In the genomic region with DNA sequence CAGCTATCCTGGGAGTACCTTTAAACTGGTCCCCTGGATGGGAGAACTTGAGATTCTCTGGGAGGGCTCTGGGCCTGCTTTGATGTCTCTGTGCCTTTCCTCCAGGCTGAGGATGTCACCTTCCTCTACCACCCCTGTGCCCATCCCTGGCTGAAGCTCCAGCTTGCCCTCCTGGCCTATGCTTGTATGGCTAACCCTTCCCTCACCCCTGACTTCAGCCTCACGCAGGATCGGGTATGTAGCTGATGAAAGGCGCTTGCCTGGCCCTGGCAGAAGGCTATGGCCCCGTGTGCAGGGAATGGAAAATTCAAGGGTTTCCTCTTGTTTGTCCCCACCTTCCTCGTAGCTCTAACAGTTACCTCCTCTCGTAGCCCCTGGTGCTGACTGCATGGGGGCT, we compare ENCODE assay signal across 26 cellular contexts. TPM values are rescaled to one million over a fixed set of nuclear protein-coding genes. Genes with fewer than 3 reads are reported as not detected.
DNase-seq lines count a peak whose midpoint lies in the region; ATAC-seq and TF ChIP-seq lines count a peak whose summit lies in the region.
"Had no signal": no experiment of that assay in that cellular context is flagged by ENCODE, and none has a peak within 500 bp of the region (broad histone marks: within the 10 kb centered on the region; RNA-seq: fewer than 3 reads in every experiment).

No MANE protein-coding gene starts in this region.

- no peak overlapping the region for H2AFZ ChIP-seq in mammary epithelial cell (ENCODE audit: low read depth, low read length)

- H3K27ac Mint-ChIP-seq in neural crest cell (ENCODE audit: unreplicated experiment) = no peak overlapping the region
- H3K27ac Mint-ChIP-seq: nephron progenitor cell; stimulated activated naive CD8-positive, alpha-beta T cell treated with anti-CD3 and anti-CD28 coated beads, Interleukin-15, amount 100 ng/mL, for 72 hours had no signal

- peak overlapping the region; percentile 14 to 39 for H3K27ac ChIP-seq in breast epithelium
- no peak overlapping the region for H3K27ac ChIP-seq in mammary epithelial cell (ENCODE audit: insufficient read depth, low read depth, low read length)
- peak overlapping the region; percentile 54 for H3K27ac ChIP-seq in ascending aorta
- no peak overlapping the region for H3K27ac ChIP-seq in suprapubic skin
- H3K27ac ChIP-seq: A549, epithelial cell of prostate, KMS-11, SJSA1, transverse colon had no signal

- no peak overlapping the region for H3K4me2 ChIP-seq in mammary epithelial cell (ENCODE audit: insufficient read depth, low read depth, low read length)
- H3K4me2 ChIP-seq: A549, KMS-11 had no signal

- dilution Hi-C loops in mammary epithelial cell (cut with HindIII; ENCODE audit: low sequenced_read_pairs) = no loop called here

- peaks cover 14% of the 10 kb centered on the region for H3K36me3 ChIP-seq in breast epithelium
- peaks cover 4% of the 10 kb centered on the region for H3K36me3 ChIP-seq in mammary epithelial cell (ENCODE audit: insufficient read depth, low read length)
- H3K36me3 ChIP-seq in ascending aorta = peaks cover 23 to 27% of the 10 kb centered on the region in 2 donors
- H3K36me3 ChIP-seq in suprapubic skin = peaks cover 30% of the 10 kb centered on the region
- H3K36me3 ChIP-seq: BE2C had no signal

- no peak for TF ChIP-seq POLR2A in breast epithelium (IDR thresholded peaks at IDR 0.05)
- no peak for TF ChIP-seq POLR2A in suprapubic skin (IDR thresholded peaks at IDR 0.05)

- in situ Hi-C loops in mammary epithelial cell (cut with MboI; ENCODE audit: low sequenced_read_pairs in 2 of 2) = loop anchor here in 1 of 2 donors (25.0 kb wide), 2 partner anchors 184 to 434 kb away; a partner anchor contains a TSS

- no peak for TF ChIP-seq CTCF in breast epithelium (IDR thresholded peaks at IDR 0.05)
- no peak for TF ChIP-seq CTCF in mammary epithelial cell (conservative IDR thresholded peaks at IDR 0.05 in 1 of 2, IDR thresholded peaks at IDR 0.05 in 1 of 2; ENCODE audit: extremely low read depth in 1 of 2, insufficient read depth in 1 of 2, low read depth in 1 of 2, low read length in 2 of 2)
- TF ChIP-seq CTCF in ascending aorta (IDR thresholded peaks at IDR 0.05) = no peak
- TF ChIP-seq CTCF in neural crest cell (conservative IDR thresholded peaks at IDR 0.05) = no peak
- no peak for TF ChIP-seq CTCF in suprapubic skin (IDR thresholded peaks at IDR 0.05)

- no peaks in the 10 kb centered on the region for H3K27me3 ChIP-seq in breast epithelium
- no peaks in the 10 kb centered on the region for H3K27me3 ChIP-seq in mammary epithelial cell (ENCODE audit: insufficient read depth, low read length)
- no peaks in the 10 kb centered on the region for H3K27me3 ChIP-seq in ascending aorta
- H3K27me3 ChIP-seq in suprapubic skin = no peaks in the 10 kb centered on the region
- H3K27me3 ChIP-seq: body of pancreas, right lobe of liver, SJSA1, transverse colon had no signal

- no peak for ATAC-seq in GM18502 (IDR thresholded peaks at IDR 0.05; ENCODE audit: poor library complexity, unreplicated experiment)
- no peak for ATAC-seq in HG03280 (IDR thresholded peaks at IDR 0.05; ENCODE audit: unreplicated experiment)
- ATAC-seq: A549; body of pancreas; HCT116; right lobe of liver; stimulated activated naive CD8-positive, alpha-beta T cell treated with anti-CD3 and anti-CD28 coated beads, Interleukin-15, amount 100 ng/mL, for 72 hours had no signal

- DNase-seq in breast epithelium (ENCODE audit: low spot score in 2 of 2) (no peak), mammary epithelial cell (no peak), ascending aorta (ENCODE audit: low spot score in 2 of 2) (no peak), neural crest cell (ENCODE audit: low read depth, low spot score) (no peak), suprapubic skin (ENCODE audit: low spot score in 2 of 2) (peak; percentile 56 to 58), AML-193 (lab: John Stamatoyannopoulos, UW) (no peak)
- DNase-seq: activated gamma-delta T cell treated with Interleukin-2 at 50 U/mL for 16 hours, activated T-cell treated with anti-CD3 and anti-CD28 coated beads for 4 hours, BE2C, cerebellar nuclear complex, GF-D8, NCI-H1417 treated with DMSO at 0.1 percent for 48 hours, NCI-H2081, NCI-H2227 treated with DMSO at 0.1 percent for 48 hours, nephron progenitor cell, transverse colon had no signal

- CTCF ChIA-PET in mammary epithelial cell (lab: Charles Lee; ENCODE audit: low non-redundant PET) = no interaction called here

- intact Hi-C loops in breast epithelium (cut with DNase I; ENCODE audit: low total_unique reads) = no loop called here
- intact Hi-C loops in mammary epithelial cell (cut with micrococcal nuclease) = no loop called here
- intact Hi-C loops in ascending aorta (cut with DNase I) = no loop called here

- H3K27me3 Mint-ChIP-seq in neural crest cell (ENCODE audit: low read depth) = peaks cover 17% of the 10 kb centered on the region
- H3K27me3 Mint-ChIP-seq: stimulated activated naive CD8-positive, alpha-beta T cell treated with anti-CD3 and anti-CD28 coated beads, Interleukin-15, amount 100 ng/mL, for 72 hours had no signal

- peaks cover 5 to 8% of the 10 kb centered on the region in 2 donors for H3K4me1 ChIP-seq in breast epithelium
- peaks cover 24% of the 10 kb centered on the region for H3K4me1 ChIP-seq in mammary epithelial cell (ENCODE audit: insufficient read depth, low read length)
- H3K4me1 ChIP-seq in ascending aorta = peaks cover 11 to 19% of the 10 kb centered on the region in 2 donors
- H3K4me1 ChIP-seq in suprapubic skin = peaks cover 56% of the 10 kb centered on the region

- peak overlapping the region; percentile 58 for H3K4me3 Mint-ChIP-seq in neural crest cell

- WGBS in mammary epithelial cell (ENCODE audit: low coverage, missing lambda C conversion rate) = 97% methylated on average over 6 of the region's 6 CpGs
- 91% methylated on average over 6 of the region's 6 CpGs for WGBS in suprapubic skin

- no peaks in the 10 kb centered on the region for H3K9me3 ChIP-seq in breast epithelium
- H3K9me3 ChIP-seq in mammary epithelial cell (replicated peaks; ENCODE audit: insufficient read depth, low read length) = no peaks in the 10 kb centered on the region
- no peaks in the 10 kb centered on the region for H3K9me3 ChIP-seq in ascending aorta
- no peaks in the 10 kb centered on the region for H3K9me3 ChIP-seq in suprapubic skin
- H3K9me3 ChIP-seq: A549, BE2C, body of pancreas, right lobe of liver, SJSA1, transverse colon had no signal

- no peaks in the 10 kb centered on the region for H4K20me1 ChIP-seq in mammary epithelial cell (ENCODE audit: insufficient read depth, low read length)

- no peaks in the 10 kb centered on the region for H3K79me2 ChIP-seq in mammary epithelial cell (ENCODE audit: insufficient read depth, low read length)

- H3K4me3 ChIP-seq in breast epithelium = no peak overlapping the region
- H3K4me3 ChIP-seq in mammary epithelial cell (replicated peaks in 1 of 3; ENCODE audit: insufficient read depth in 1 of 3, low read depth in 2 of 3, low read length in 3 of 3) = no peak overlapping the region
- H3K4me3 ChIP-seq in ascending aorta = no peak overlapping the region
- H3K4me3 ChIP-seq in suprapubic skin = no peak overlapping the region
- H3K4me3 ChIP-seq: A549, body of pancreas, SJSA1, transverse colon had no signal

- no peak overlapping the region for H3K9ac ChIP-seq in mammary epithelial cell (ENCODE audit: insufficient read depth, low read length)
- H3K9ac ChIP-seq: KMS-11 had no signal

- no peak for TF ChIP-seq EP300 in suprapubic skin (IDR thresholded peaks at IDR 0.05)

- BruUV-seq in mammary epithelial cell (replicated peaks; lab: Mats Ljungman, UMichigan) = no TSS peak

- H3K36me3 Mint-ChIP-seq in neural crest cell (ENCODE audit: low read depth) = no peaks in the 10 kb centered on the region

- no peaks in the 10 kb centered on the region for H3K9me3 Mint-ChIP-seq in neural crest cell
- H3K9me3 Mint-ChIP-seq: nephron progenitor cell; stimulated activated naive CD8-positive, alpha-beta T cell treated with anti-CD3 and anti-CD28 coated beads, Interleukin-15, amount 100 ng/mL, for 72 hours had no signal

- peaks cover 23% of the 10 kb centered on the region for H3K4me1 Mint-ChIP-seq in neural crest cell

RNA-seq across cellular contexts. Expression of a gene that starts 3.0 kb away (rescaled TPM):
- 100 to 1,000 TPM in 1 of 3 donors, 10 to 100 TPM in 2; 34.1 to 114 (median 56.0) TPM for total RNA-seq in breast epithelium
- total RNA-seq in mammary epithelial cell = 10 to 100 TPM; 26.5 to 31.8 TPM
- 19.5 TPM for polyA plus RNA-seq in mammary epithelial cell
- polyA minus RNA-seq in mammary epithelial cell = 2.7 TPM
- 93.7 TPM for total RNA-seq in ascending aorta
- 34.3 and 35.0 TPM in 2 replicates for total RNA-seq in neural crest cell
- 10 to 100 TPM; 31.6 to 45.9 (median 40.3) TPM for total RNA-seq in suprapubic skin

RNA-seq across cellular contexts. Expression of a gene that starts 4.6 kb away (rescaled TPM):
- total RNA-seq in breast epithelium (10 to 100 TPM in 1 of 3 donors, 1 to 10 TPM in 2; 7.9 to 29.3 (median 9.8) TPM), mammary epithelial cell (1 to 10 TPM; 4.5 to 7.7 TPM), ascending aorta (11.0 TPM), neural crest cell (3.7 and 4.2 TPM in 2 replicates), suprapubic skin (10 to 100 TPM in 1 of 4 donors, 1 to 10 TPM in 3; 7.2 to 11.0 (median 7.9) TPM)
- 5.8 TPM for polyA plus RNA-seq in mammary epithelial cell
- polyA minus RNA-seq in mammary epithelial cell = 11.5 TPM

RNA-seq across cellular contexts. Expression of a gene that starts 18.0 kb away (rescaled TPM):
- total RNA-seq in breast epithelium = 10 to 100 TPM; 28.5 to 41.3 (median 31.2) TPM
- 10 to 100 TPM; 41.8 to 83.4 TPM for total RNA-seq in mammary epithelial cell
- 52.2 TPM for polyA plus RNA-seq in mammary epithelial cell
- polyA minus RNA-seq in mammary epithelial cell = 112 TPM
- 142 TPM for total RNA-seq in ascending aorta
- 89.3 and 96.5 TPM in 2 replicates for total RNA-seq in neural crest cell
- 100 to 1,000 TPM in 2 of 4 donors, 10 to 100 TPM in 2; 66.7 to 103 (median 90.4) TPM for total RNA-seq in suprapubic skin

RNA-seq across cellular contexts. Expression of a gene that starts 21.4 kb away (rescaled TPM):
- total RNA-seq in breast epithelium (10 to 100 TPM in 1 of 3 donors, 1 to 10 TPM in 2; 8.5 to 13.0 (median 9.2) TPM), mammary epithelial cell (10 to 100 TPM; 10.0 to 18.6 TPM), ascending aorta (16.7 TPM), neural crest cell (65.0 and 70.0 TPM in 2 replicates), suprapubic skin (10 to 100 TPM in 3 of 4 donors, 1 to 10 TPM in 1; 9.0 to 16.5 (median 10.8) TPM)
- polyA plus RNA-seq in mammary epithelial cell = 8.5 TPM
- 11.4 TPM for polyA minus RNA-seq in mammary epithelial cell

RNA-seq across cellular contexts. Expression of a gene that starts 51.2 kb away (rescaled TPM):
- total RNA-seq in breast epithelium = 10 to 100 TPM in 2 of 3 donors, 1 to 10 TPM in 1; 6.6 to 21.3 (median 16.8) TPM
- 1 to 10 TPM; 6.3 to 9.8 TPM for total RNA-seq in mammary epithelial cell
- 4.0 TPM for polyA plus RNA-seq in mammary epithelial cell
- 8.9 TPM for polyA minus RNA-seq in mammary epithelial cell
- total RNA-seq in ascending aorta = 22.0 TPM
- total RNA-seq in neural crest cell = 2.7 and 3.1 TPM in 2 replicates
- 10 to 100 TPM in 1 of 4 donors, 1 to 10 TPM in 3; 1.4 to 13.7 (median 6.6) TPM for total RNA-seq in suprapubic skin

Comparison
In these comparisons a context has a peak if more than half of its experiments do, and no peak if none do; other contexts are left out.
1. H3K27ac ChIP-seq: peak in breast epithelium (2 of 2) and ascending aorta (2 of 2); none in mammary epithelial cell (single experiment) and suprapubic skin (single experiment).
2. DNase-seq: peak in suprapubic skin (2 of 2); none in breast epithelium (0 of 2), mammary epithelial cell (single experiment), ascending aorta (0 of 2), neural crest cell (single experiment) and AML-193 (0 of 2).